ENCODE assay signal across 21 cellular contexts in the genomic region with DNA sequence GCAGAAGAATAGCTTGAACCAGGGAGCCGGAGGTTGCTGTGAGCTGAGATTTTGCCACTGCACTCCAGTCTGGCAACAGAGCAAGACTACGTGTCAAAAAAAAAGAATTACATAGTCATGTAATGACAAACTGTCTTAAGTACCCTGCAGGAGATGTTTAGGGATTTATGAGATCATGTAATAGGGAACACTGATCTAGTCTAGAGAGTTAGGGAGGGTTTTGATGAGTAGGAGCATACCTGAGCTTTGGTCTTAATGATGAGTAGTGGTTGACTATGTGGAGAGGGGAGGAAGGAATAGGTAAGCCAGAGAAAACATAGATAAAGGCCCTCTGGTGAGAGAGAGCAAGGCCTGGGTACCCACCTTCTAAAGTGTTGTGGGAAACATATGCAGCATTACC. TPM values are rescaled to one million over a fixed set of nuclear protein-coding genes. Genes with fewer than 3 reads are reported as not detected.
DNase-seq lines count a peak whose midpoint lies in the region; ATAC-seq, FAIRE-seq and TF ChIP-seq lines count a peak whose summit lies in the region.
"Had no signal": no experiment of that assay in that cellular context is flagged by ENCODE, and none has a peak within 500 bp of the region (broad histone marks: within the 10 kb centered on the region; RNA-seq: fewer than 3 reads in every experiment).

No MANE protein-coding gene starts in this region.

- H3K4me3 Mint-ChIP-seq in MCF 10A (ENCODE audit: unreplicated experiment): no peak overlapping the region
- H3K4me3 Mint-ChIP-seq: B cell; CD4-positive, alpha-beta T cell; CD8-positive, alpha-beta T cell had no signal

- H3K9me1 ChIP-seq in keratinocyte (ENCODE audit: control insufficient read depth, extremely low read depth, insufficient read depth, low read length): no peaks in the 10 kb centered on the region

- no peak overlapping the region for H3K27ac Mint-ChIP-seq in MCF 10A (ENCODE audit: low read depth, unreplicated experiment)
- H3K27ac Mint-ChIP-seq: B cell; CD4-positive, alpha-beta T cell; CD8-positive, alpha-beta T cell had no signal

- H3K27me3 ChIP-seq in mammary epithelial cell (ENCODE audit: insufficient read depth, low read length) (no peaks in the 10 kb centered on the region), keratinocyte (ENCODE audit: control insufficient read depth, extremely low read depth, insufficient read depth, low read length) (no peaks in the 10 kb centered on the region)
- H3K27me3 ChIP-seq: BLaER1 treated with 17β-estradiol and CSF1 and Interleukin-3, amounts not matched to agents 10 nM and 100 nM had no signal

- H4K20me1 ChIP-seq in mammary epithelial cell (ENCODE audit: insufficient read depth, low read length) (no peaks in the 10 kb centered on the region), keratinocyte (ENCODE audit: control insufficient read depth, extremely low read depth, insufficient read depth, low read length) (no peaks in the 10 kb centered on the region)
- H4K20me1 ChIP-seq: BLaER1 treated with 17β-estradiol and CSF1 and Interleukin-3, amounts not matched to agents 10 nM and 100 nM had no signal

- in situ Hi-C loops in mammary epithelial cell (cut with MboI; ENCODE audit: low sequenced_read_pairs in 2 of 2): no loop called here

- peak; percentile 12 for DNase-seq in mammary epithelial cell
- DNase-seq in MCF 10A (ENCODE audit: unreplicated experiment): no peak
- no peak for DNase-seq in epithelial cell of prostate (ENCODE audit: low read depth, low spot score)
- peak; percentile 17 for DNase-seq in keratinocyte (ENCODE audit: low read depth, low spot score)
- DNase-seq in cardiac septum (ENCODE audit: low spot score): no peak
- DNase-seq: AML-193; Caco-2; Calu3; CD4-positive, alpha-beta T cell; CD8-positive, alpha-beta T cell; DMS79 treated with DMSO at 0.1 percent for 48 hours; GF-D8 had no signal

- peaks cover 6% of the 10 kb centered on the region for H3K36me3 Mint-ChIP-seq in MCF 10A (ENCODE audit: insufficient read depth, unreplicated experiment)
- H3K36me3 Mint-ChIP-seq: CD8-positive, alpha-beta T cell had no signal

- H3K4me1 Mint-ChIP-seq in MCF 10A (ENCODE audit: insufficient read depth, unreplicated experiment): peaks cover 19% of the 10 kb centered on the region

- H3K36me3 ChIP-seq in mammary epithelial cell (ENCODE audit: insufficient read depth, low read length) (no peaks in the 10 kb centered on the region), keratinocyte (ENCODE audit: control insufficient read depth in 2 of 2, extremely low read depth in 1 of 2, insufficient read depth in 2 of 2, low read length in 2 of 2) (no peaks in the 10 kb centered on the region)
- H3K36me3 ChIP-seq: BLaER1 treated with 17β-estradiol and CSF1 and Interleukin-3, amounts not matched to agents 10 nM and 100 nM had no signal

- H3K79me2 ChIP-seq in mammary epithelial cell (ENCODE audit: insufficient read depth, low read length) (no peaks in the 10 kb centered on the region), keratinocyte (ENCODE audit: control insufficient read depth, insufficient read depth, low read length) (no peaks in the 10 kb centered on the region)

- H3K4me1 ChIP-seq in mammary epithelial cell (ENCODE audit: insufficient read depth, low read length): peaks cover 15% of the 10 kb centered on the region
- peaks cover 21% of the 10 kb centered on the region for H3K4me1 ChIP-seq in keratinocyte (ENCODE audit: control insufficient read depth, extremely low read depth, insufficient read depth, low read length)

- dilution Hi-C loops in mammary epithelial cell (cut with HindIII; ENCODE audit: low sequenced_read_pairs) (no loop called here), keratinocyte (cut with MboI; ENCODE audit: extremely low pct_ligation_motif_present, low sequenced_read_pairs) (no loop called here)

- WGBS in mammary epithelial cell (ENCODE audit: low coverage, missing lambda C conversion rate): 100% methylated on average over 1 of the region's 2 CpGs

- H3K9ac ChIP-seq in mammary epithelial cell (ENCODE audit: insufficient read depth, low read length) (no peak overlapping the region), keratinocyte (ENCODE audit: control insufficient read depth, extremely low read depth, insufficient read depth, low read length) (no peak overlapping the region)
- H3K9ac ChIP-seq: BLaER1 treated with 17β-estradiol and CSF1 and Interleukin-3, amounts not matched to agents 10 nM and 100 nM had no signal

- H3K9me3 Mint-ChIP-seq in MCF 10A (ENCODE audit: unreplicated experiment): no peaks in the 10 kb centered on the region
- H3K9me3 Mint-ChIP-seq: CD4-positive, alpha-beta T cell; CD8-positive, alpha-beta T cell had no signal

- TF ChIP-seq CTCF in mammary epithelial cell (conservative IDR thresholded peaks at IDR 0.05 in 1 of 2, IDR thresholded peaks at IDR 0.05 in 1 of 2; ENCODE audit: extremely low read depth in 1 of 2, insufficient read depth in 1 of 2, low read depth in 1 of 2, low read length in 2 of 2): no peak
- TF ChIP-seq CTCF in MCF 10A (IDR thresholded peaks at IDR 0.05; ENCODE audit: unreplicated experiment): no peak
- no peak for TF ChIP-seq CTCF in keratinocyte (optimal IDR thresholded peaks at IDR 0.05 in 1 of 3, IDR thresholded peaks at IDR 0.05 in 1 of 3, conservative IDR thresholded peaks at IDR 0.05 in 1 of 3; ENCODE audit: extremely low read depth in 1 of 3, insufficient read depth in 2 of 3, low read length in 3 of 3)

- no peak overlapping the region for H3K4me3 ChIP-seq in mammary epithelial cell (replicated peaks in 1 of 3; ENCODE audit: insufficient read depth in 1 of 3, low read depth in 2 of 3, low read length in 3 of 3)
- no peak overlapping the region for H3K4me3 ChIP-seq in keratinocyte (ENCODE audit: control insufficient read depth in 2 of 3, extremely low read depth in 1 of 3, insufficient read depth in 2 of 3, low read depth in 1 of 3, low read length in 3 of 3)
- H3K4me3 ChIP-seq: A549; BLaER1 treated with 17β-estradiol and CSF1 and Interleukin-3, amounts not matched to agents 10 nM and 100 nM had no signal

- no peak overlapping the region for H2AFZ ChIP-seq in mammary epithelial cell (ENCODE audit: low read depth, low read length)
- H2AFZ ChIP-seq in keratinocyte (ENCODE audit: control insufficient read depth, low read length): no peak overlapping the region

- BruUV-seq in mammary epithelial cell (replicated peaks; lab: Mats Ljungman, UMichigan) (no TSS peak), MCF 10A (replicated peaks; lab: Mats Ljungman, UMichigan) (no TSS peak)

- CTCF ChIA-PET in mammary epithelial cell (lab: Charles Lee; ENCODE audit: low non-redundant PET) (no interaction called here), MCF 10A (lab: Yijun Ruan, JAX) (interaction anchor here (0.6 to 0.9 kb wide), 2 partner anchors 9 to 215 kb away, joined by 3 to 5 read pairs; no protein-coding TSS in a partner anchor)

- intact Hi-C loops in mammary epithelial cell (cut with micrococcal nuclease): no loop called here
- intact Hi-C loops in MCF 10A (cut with micrococcal nuclease): no loop called here
- intact Hi-C loops in cardiac septum (cut with DNase I): no loop called here

- H3K27me3 Mint-ChIP-seq in MCF 10A (ENCODE audit: insufficient read depth, unreplicated experiment): no peaks in the 10 kb centered on the region
- H3K27me3 Mint-ChIP-seq: B cell; CD4-positive, alpha-beta T cell had no signal

- no peak overlapping the region for H3K4me2 ChIP-seq in mammary epithelial cell (ENCODE audit: insufficient read depth, low read depth, low read length)
- H3K4me2 ChIP-seq in keratinocyte (ENCODE audit: control insufficient read depth, extremely low read depth, insufficient read depth, low read depth, low read length): no peak overlapping the region
- H3K4me2 ChIP-seq: A549; BLaER1 treated with 17β-estradiol and CSF1 and Interleukin-3, amounts not matched to agents 10 nM and 100 nM had no signal

- H3K9me3 ChIP-seq in mammary epithelial cell (replicated peaks; ENCODE audit: insufficient read depth, low read length) (no peaks in the 10 kb centered on the region), keratinocyte (ENCODE audit: control insufficient read depth, low read depth, low read length) (no peaks in the 10 kb centered on the region)
- H3K9me3 ChIP-seq: A549; BLaER1 treated with 17β-estradiol and CSF1 and Interleukin-3, amounts not matched to agents 10 nM and 100 nM had no signal

- POLR2A ChIA-PET in MCF 10A (lab: Yijun Ruan, JAX): interaction anchor here (0.6 to 3.1 kb wide), 4 partner anchors 12 to 933 kb away, joined by 3 to 24 read pairs (median 6); partner anchors contain the start of gene RNF135

- no peak overlapping the region for H3K27ac ChIP-seq in mammary epithelial cell (ENCODE audit: insufficient read depth, low read depth, low read length)
- H3K27ac ChIP-seq in epithelial cell of prostate: peak overlapping the region; percentile 14
- H3K27ac ChIP-seq in keratinocyte (ENCODE audit: control insufficient read depth, insufficient read depth, low read length): no peak overlapping the region
- H3K27ac ChIP-seq: 22Rv1; A549; BLaER1 treated with 17β-estradiol and CSF1 and Interleukin-3, amounts not matched to agents 10 nM and 100 nM; C4-2B had no signal

- no peak for FAIRE-seq in keratinocyte (lab: Jason Lieb, UNC)
- FAIRE-seq: A549, D721Med, G401.6, GM12891 had no signal

- no peak for ATAC-seq in GM19023 (IDR thresholded peaks at IDR 0.05; ENCODE audit: unreplicated experiment)
- ATAC-seq: A549; CD8-positive, alpha-beta T cell had no signal

RNA-seq across cellular contexts. Expression of gene NF1, which starts 30.1 kb away (rescaled TPM):
- 10 to 100 TPM; 65.3 to 83.9 TPM for total RNA-seq in mammary epithelial cell
- 27.7 TPM for polyA plus RNA-seq in mammary epithelial cell
- 178 TPM for polyA minus RNA-seq in mammary epithelial cell
- total RNA-seq in MCF 10A (2022): 58.5 and 60.2 TPM in 2 replicates
- 20.3 to 29.6 TPM (median 26.7 TPM) in 3 replicates for polyA plus RNA-seq in keratinocyte
- polyA plus RNA-seq in keratinocyte (2011; ENCODE audit: low read depth): 20.7 TPM
- polyA plus RNA-seq in keratinocyte (2011; cell fraction: cytosol; rRNA removed): 12.4 and 24.1 TPM in 2 replicates
- polyA plus RNA-seq in keratinocyte (2011; cell fraction: nucleus; rRNA removed): 55.0 and 60.8 TPM in 2 replicates
- 11.8 and 15.9 TPM in 2 replicates for polyA plus RNA-seq in keratinocyte (2012; ENCODE audit: low replicate concordance)
- 33.6 to 142 TPM (median 79.1 TPM) in 3 replicates for polyA minus RNA-seq in keratinocyte
- polyA minus RNA-seq in keratinocyte (2011; cell fraction: cytosol; rRNA and poly(A)+ RNA removed): 48.3 TPM
- polyA minus RNA-seq in keratinocyte (2011; cell fraction: nucleus; rRNA and poly(A)+ RNA removed): 134 and 242 TPM in 2 replicates
- total RNA-seq in cardiac septum: 53.6 TPM

Comparison
In these comparisons a context has a peak if more than half of its experiments do, and no peak if none do; other contexts are left out.
1. DNase-seq: peak in mammary epithelial cell (single experiment) and keratinocyte (single experiment); none in MCF 10A (single experiment), epithelial cell of prostate (single experiment) and cardiac septum (single experiment).